ENCODE assay signal across 1 cellular context in genomic region chr10:75521194-75521829, GRCh38.
TF ChIP-seq lines count a peak whose summit lies in the region.
"Not testable (repeated sequence)": the region's sequence is repeated elsewhere in the genome, so short reads cannot be mapped to it uniquely, and the experiment has no call there.

No MANE protein-coding gene starts in this region.

TF ChIP-seq in HepG2, 621 proteins besides CTCF, POLR2A, EP300 and RAD21 (continued from another document):
- TF ChIP-seq KDM2A (CRISPR knock-in tag; IDR thresholded peaks at IDR 0.05; ENCODE audit: borderline replicate concordance, low read depth), result peak; percentile 67; the same call in 1 of the 2 replicates
- peak; percentile 58 for TF ChIP-seq MED1 (CRISPR knock-in tag; IDR thresholded peaks at IDR 0.05)
- TF ChIP-seq HMG20B (CRISPR knock-in tag; conservative IDR thresholded peaks at IDR 0.05), result 0 out of 2 replicates have a peak, but pooled peaks have one; percentile 51
- TF ChIP-seq BCL6 (CRISPR knock-in tag; IDR thresholded peaks at IDR 0.05), result peak; percentile 20; the same call in 1 of the 2 replicates
- TF ChIP-seq MAZ (IDR thresholded peaks at IDR 0.05; ENCODE audit: borderline replicate concordance, low read depth, low read length); SOX13 (IDR thresholded peaks at IDR 0.05); NONO (IDR thresholded peaks at IDR 0.05); HNF1A (IDR thresholded peaks at IDR 0.05; ENCODE audit: low read depth); SOX6 (IDR thresholded peaks at IDR 0.05): not testable (repeated sequence)
- TF ChIP-seq MAZ (CRISPR knock-in tag; IDR thresholded peaks at IDR 0.05; ENCODE audit: low read depth), result peak; percentile 39; the same call in 1 of the 2 replicates
- TF ChIP-seq SOX13 (CRISPR knock-in tag; conservative IDR thresholded peaks at IDR 0.05 in 1 of 2, IDR thresholded peaks at IDR 0.05 in 1 of 2), result peak in 1 of 2 experiments; percentile 72; a peak in 2 of 4 replicates
- TF ChIP-seq ZNF501 (CRISPR knock-in tag; IDR thresholded peaks at IDR 0.05), result peak; percentile 62; the same call in 1 of the 2 replicates
- peak; percentile 63; the same call in 1 of the 2 replicates for TF ChIP-seq ZNF644 (CRISPR knock-in tag; IDR thresholded peaks at IDR 0.05; ENCODE audit: low read depth)
- 0 out of 2 replicates have a peak, but pooled peaks have one; percentile 68 for TF ChIP-seq ZNF280B (CRISPR knock-in tag; IDR thresholded peaks at IDR 0.05; ENCODE audit: borderline replicate concordance)
- TF ChIP-seq ARID4A (CRISPR knock-in tag; IDR thresholded peaks at IDR 0.05; ENCODE audit: borderline replicate concordance), result peak; percentile 71; the same call in 1 of the 2 replicates
- 0 out of 2 replicates have a peak, but pooled peaks have one; percentile 55 for TF ChIP-seq NONO (CRISPR knock-in tag; conservative IDR thresholded peaks at IDR 0.05)
- peak; percentile 49 for TF ChIP-seq FOSL2 (CRISPR knock-in tag; IDR thresholded peaks at IDR 0.05)
- peak; percentile 49; the same call in 1 of the 2 replicates for TF ChIP-seq HNF1A (CRISPR knock-in tag; IDR thresholded peaks at IDR 0.05; ENCODE audit: borderline replicate concordance)
- TF ChIP-seq RXRB (CRISPR knock-in tag; IDR thresholded peaks at IDR 0.05; ENCODE audit: borderline replicate concordance), result peak; percentile 60
- TF ChIP-seq MIER2 (CRISPR knock-in tag; IDR thresholded peaks at IDR 0.05), result 0 out of 2 replicates have a peak, but pooled peaks have one; percentile 24
- TF ChIP-seq MIXL1 (CRISPR knock-in tag; IDR thresholded peaks at IDR 0.05), result peak; percentile 27; the same call in 1 of the 2 replicates
- 0 out of 2 replicates have a peak, but pooled peaks have one; percentile 48 for TF ChIP-seq YEATS4 (CRISPR knock-in tag; IDR thresholded peaks at IDR 0.05; ENCODE audit: borderline replicate concordance)
- TF ChIP-seq ETV5 (CRISPR knock-in tag; IDR thresholded peaks at IDR 0.05; ENCODE audit: borderline replicate concordance), result peak; percentile 32; the same call in 1 of the 2 replicates
- TF ChIP-seq TSC22D2 (CRISPR knock-in tag; IDR thresholded peaks at IDR 0.05; ENCODE audit: borderline replicate concordance), result 0 out of 2 replicates have a peak, but pooled peaks have one; percentile 69
- peak; percentile 65 for TF ChIP-seq ZFY (CRISPR knock-in tag; IDR thresholded peaks at IDR 0.05)
- TF ChIP-seq YY1 (IDR thresholded peaks at IDR 0.05; ENCODE audit: insufficient read depth, insufficient replicate concordance, low read depth, low read length), result peak; percentile 60
- 0 out of 2 replicates have a peak, but pooled peaks have one; percentile 46 for TF ChIP-seq PPARG (CRISPR knock-in tag; conservative IDR thresholded peaks at IDR 0.05)
- TF ChIP-seq HMGXB3 (CRISPR knock-in tag; IDR thresholded peaks at IDR 0.05; ENCODE audit: borderline replicate concordance), result 0 out of 2 replicates have a peak, but pooled peaks have one; percentile 12
- TF ChIP-seq RARA (CRISPR knock-in tag; IDR thresholded peaks at IDR 0.05), result peak; percentile 57
- peak; percentile 81 for TF ChIP-seq ARID5B (CRISPR knock-in tag; IDR thresholded peaks at IDR 0.05)
- TF ChIP-seq NAIF1 (CRISPR knock-in tag; IDR thresholded peaks at IDR 0.05; ENCODE audit: borderline replicate concordance), result 0 out of 2 replicates have a peak, but pooled peaks have one; percentile 44
- 0 out of 2 replicates have a peak, but pooled peaks have one; percentile 11 for TF ChIP-seq DPF2 (CRISPR knock-in tag; IDR thresholded peaks at IDR 0.05; ENCODE audit: borderline replicate concordance, low read depth)
- TF ChIP-seq BORCS8-MEF2B (CRISPR knock-in tag; IDR thresholded peaks at IDR 0.05), result 0 out of 2 replicates have a peak, but pooled peaks have one; percentile 28
- TF ChIP-seq SOX6 (CRISPR knock-in tag; IDR thresholded peaks at IDR 0.05), result peak; percentile 66
TF ChIP-seq in HepG2: peak in this region for 119; not testable (repeated sequence) for 502.
